24 cellular contexts compared by ENCODE assay signal in genomic region chr11:56843816-56844215, GRCh38.
"Had no signal": no experiment of that assay in that cellular context is flagged by ENCODE, and none has a peak within 500 bp of the region (broad histone marks: within the 10 kb centered on the region; RNA-seq: fewer than 3 reads in every experiment).

No MANE protein-coding gene starts in this region.

- H3K4me1 ChIP-seq: body of pancreas, SJCRH30 had no signal

- H3K27me3 ChIP-seq: body of pancreas, SJCRH30 had no signal

- DNase-seq: activated CD4-positive, alpha-beta T cell treated with anti-CD3 and anti-CD28 coated beads, Interleukin-2, amount 10 ng/mL, durations not matched to agents 24 days and 14 days; activated CD4-positive, alpha-beta T cell treated with anti-CD3 and anti-CD28 coated beads, Interleukin-2, amount 50 U/mL, for 4 hours; activated CD8-positive, alpha-beta T cell treated with anti-CD3 and anti-CD28 coated beads for 36 hours; activated effector memory CD4-positive, alpha-beta T cell treated with anti-CD3 and anti-CD28 coated beads, Interleukin-2, amount 50 U/mL, for 16 hours; activated naive CD4-positive, alpha-beta T cell; activated naive CD8-positive, alpha-beta T cell treated with anti-CD3 and anti-CD28 coated beads, Interleukin-2, amount 10 ng/mL, durations not matched to agents 7 days and 5 days; activated T-cell treated with anti-CD3 and anti-CD28 coated beads, Interleukin-2, amount 50 U/mL, for 1 hour; activated T-cell treated with anti-CD3 and anti-CD28 coated beads, Interleukin-2, amount 50 U/mL, for 72 hours; amygdala; body of pancreas; central memory CD4-positive, alpha-beta T cell; NCI-H1105; NCI-H1417 treated with DMSO at 0.1 percent for 48 hours; NCI-H187 treated with DMSO at 0.1 percent for 48 hours; NCI-H2081 treated with DMSO at 0.1 percent for 48 hours; NCI-H345; NCI-H524 treated with DMSO at 0.1 percent for 48 hours; OCI-M1; SHP77; SJCRH30 had no signal

- H3K4me3 ChIP-seq: body of pancreas, SJCRH30, SK-N-MC had no signal

- H3K36me3 ChIP-seq: SJCRH30 had no signal

- H3K27ac ChIP-seq: body of pancreas, SJCRH30, SK-N-MC had no signal

- FAIRE-seq: astrocyte, TTC549 had no signal

- H3K9me3 ChIP-seq: body of pancreas, SJCRH30 had no signal

- ATAC-seq: activated CD8-positive, alpha-beta T cell treated with anti-CD3 and anti-CD28 coated beads for 36 hours; activated T-cell treated with anti-CD3 and anti-CD28 coated beads, Interleukin-2, amount 50 U/mL, for 72 hours; activated T-helper 17 cell treated with anti-CD3 and anti-CD28 coated beads, Interleukin-2, amount 50 U/mL, for 72 hours; body of pancreas had no signal
